In genomic region chr9:113536166-113536482, GRCh38 we compare ENCODE assay signal across 12 cellular contexts.
DNase-seq lines count a peak whose midpoint lies in the region; ATAC-seq, FAIRE-seq and TF ChIP-seq lines count a peak whose summit lies in the region.
"Had no signal": no experiment of that assay in that cellular context is flagged by ENCODE, and none has a peak within 500 bp of the region (broad histone marks: within the 10 kb centered on the region; RNA-seq: fewer than 3 reads in every experiment).

No MANE protein-coding gene starts in this region.

- H3K4me3 Mint-ChIP-seq in CD4-positive, CD25-positive, alpha-beta regulatory T cell = no peak overlapping the region

- ATAC-seq in CD4-positive, CD25-positive, alpha-beta regulatory T cell (ENCODE audit: low read depth in 2 of 2) = no peak
- ATAC-seq in K562 (no peak), right cardiac atrium (peak in 1 of 2 donors; percentile 23), body of pancreas (no peak)

- no peaks in the 10 kb centered on the region for H3K27me3 ChIP-seq in CD4-positive, CD25-positive, alpha-beta regulatory T cell (ENCODE audit: control insufficient read depth, insufficient read depth, low read length)
- H3K27me3 ChIP-seq in K562 (ENCODE audit: control insufficient read depth in 2 of 2, insufficient read depth in 2 of 2, low read length in 2 of 2) (peaks cover 12 to 14% of the 10 kb centered on the region in 2 experiments; a peak in 3 of 5 replicates), right cardiac atrium (ENCODE audit: control insufficient read depth, insufficient read depth) (no peaks in the 10 kb centered on the region), sigmoid colon (no peaks in the 10 kb centered on the region), body of pancreas (no peaks in the 10 kb centered on the region)

- POLR2A ChIA-PET in K562 (lab: Yijun Ruan, JAX) = interaction anchor here (0.6 kb wide), 1 partner anchor 19 kb away, joined by 3 read pairs; no protein-coding TSS in a partner anchor

- H3K4me1 ChIP-seq in CD4-positive, CD25-positive, alpha-beta regulatory T cell (ENCODE audit: control insufficient read depth, insufficient read depth, low read length, poor library complexity, severe bottlenecking) = no peaks in the 10 kb centered on the region
- H3K4me1 ChIP-seq in K562 (replicated peaks in 1 of 2; ENCODE audit: control insufficient read depth in 2 of 2, insufficient read depth in 2 of 2, low read length in 2 of 2) (peaks cover 8 to 12% of the 10 kb centered on the region in 2 experiments; a peak in 4 of 5 replicates), right cardiac atrium (ENCODE audit: control insufficient read depth, insufficient read depth, low read length) (peaks cover 28% of the 10 kb centered on the region), sigmoid colon (peaks cover 0 to 16% (median 0%) of the 10 kb centered on the region in 4 donors), body of pancreas (no peaks in the 10 kb centered on the region)

- no peaks in the 10 kb centered on the region for H4K20me1 ChIP-seq in K562 (replicated peaks; ENCODE audit: control insufficient read depth, insufficient read depth, low read length)

- in situ Hi-C loops in K562 (cut with MboI) = no loop called here

- TF ChIP-seq RAD21 in K562 (CRISPR knock-in tag; conservative IDR thresholded peaks at IDR 0.05 in 1 of 2, IDR thresholded peaks at IDR 0.05 in 1 of 2) = no peak

- H3K9me3 Mint-ChIP-seq in CD4-positive, CD25-positive, alpha-beta regulatory T cell = no peaks in the 10 kb centered on the region

- H3K27ac Mint-ChIP-seq in CD4-positive, CD25-positive, alpha-beta regulatory T cell = peak overlapping the region in 2 of 3 donors; percentile 20 to 60

- peak overlapping the region in 1 of 2 experiments; percentile 43; a peak in 2 of 4 replicates for H3K9ac ChIP-seq in K562 (ENCODE audit: insufficient read depth in 1 of 2, low read depth in 2 of 2, low read length in 2 of 2)

- DNase-seq in CD4-positive, CD25-positive, alpha-beta regulatory T cell = no peak
- DNase-seq in K562 (ENCODE audit: extremely low read depth in 1 of 4, low spot score in 3 of 4) = no peak
- DNase-seq in right cardiac atrium = no peak
- no peak for DNase-seq in sigmoid colon
- no peak for DNase-seq in 8988T
- DNase-seq in NCI-H1105 treated with DMSO at 0.1 percent for 48 hours (lab: John Stamatoyannopoulos, UW) = no peak
- no peak for DNase-seq in body of pancreas
- DNase-seq in kidney glomerular epithelial cell (lab: John Stamatoyannopoulos, UW) = no peak
- DNase-seq: DMS153, NCI-H187 had no signal

- no peaks in the 10 kb centered on the region for H3K79me2 ChIP-seq in K562 (ENCODE audit: control insufficient read depth, insufficient read depth, low read length)

- FAIRE-seq in K562 (lab: Jason Lieb, UNC) = no peak

- 37% methylated on average over 5 of the region's 6 CpGs for WGBS in K562 (ENCODE audit: insufficient coverage, low coverage, missing lambda C conversion rate)
- 37% methylated on average over 6 of the region's 6 CpGs for WGBS in right cardiac atrium
- 81 to 83% methylated on average over 6 of the region's 6 CpGs for WGBS in sigmoid colon, 2 donors
- 57 to 84% methylated on average over 1 to 6 of the region's 6 CpGs for WGBS in body of pancreas, 2 donors

- H3K9me3 ChIP-seq in CD4-positive, CD25-positive, alpha-beta regulatory T cell (ENCODE audit: control insufficient read depth in 2 of 2, low read length in 2 of 2) = no peaks in the 10 kb centered on the region
- H3K9me3 ChIP-seq in K562 (replicated peaks; ENCODE audit: control insufficient read depth, insufficient read depth, low read depth, low read length) (no peaks in the 10 kb centered on the region), right cardiac atrium (ENCODE audit: control insufficient read depth, low read length) (no peaks in the 10 kb centered on the region), sigmoid colon (no peaks in the 10 kb centered on the region), body of pancreas (no peaks in the 10 kb centered on the region)

- intact Hi-C loops in K562 (cut with micrococcal nuclease) (no loop called here), right cardiac atrium (cut with DNase I) (no loop called here), sigmoid colon (cut with DNase I) (no loop called here), body of pancreas (cut with DNase I) (no loop called here)

- H3K36me3 ChIP-seq in CD4-positive, CD25-positive, alpha-beta regulatory T cell (ENCODE audit: control insufficient read depth, insufficient read depth, low read length) = peaks cover 59% of the 10 kb centered on the region
- H3K36me3 ChIP-seq in K562 (ENCODE audit: control insufficient read depth, insufficient read depth, low read length) (no peaks in the 10 kb centered on the region), sigmoid colon (peaks cover 0 to 21% (median 9%) of the 10 kb centered on the region in 4 donors), body of pancreas (replicated peaks in 1 of 2; ENCODE audit: insufficient read depth in 1 of 2, low read depth in 2 of 2) (peaks cover 0 to 3% of the 10 kb centered on the region in 2 donors)

- TF ChIP-seq POLR2A in K562 (conservative IDR thresholded peaks at IDR 0.05) (no peak), sigmoid colon (IDR thresholded peaks at IDR 0.05) (no peak), body of pancreas (IDR thresholded peaks at IDR 0.05) (no peak)

- no peaks in the 10 kb centered on the region for H3K9me1 ChIP-seq in K562 (ENCODE audit: control insufficient read depth, insufficient read depth, low read length)

- H3K4me1 Mint-ChIP-seq in CD4-positive, CD25-positive, alpha-beta regulatory T cell = peaks cover 5 to 12% (median 9%) of the 10 kb centered on the region in 4 donors

- H3K4me3 ChIP-seq in CD4-positive, CD25-positive, alpha-beta regulatory T cell (ENCODE audit: low read depth, low read length) = no peak overlapping the region
- H3K4me3 ChIP-seq in K562 (no peak overlapping the region), right cardiac atrium (ENCODE audit: low read length) (no peak overlapping the region), sigmoid colon (no peak overlapping the region), body of pancreas (no peak overlapping the region)

- no peak overlapping the region for H2AFZ ChIP-seq in K562 (ENCODE audit: low read depth, low read length)

- H3K27ac ChIP-seq in CD4-positive, CD25-positive, alpha-beta regulatory T cell (ENCODE audit: insufficient read depth, low read length, poor library complexity, severe bottlenecking) = no peak overlapping the region
- H3K27ac ChIP-seq in K562 (ENCODE audit: extremely low read depth, low read depth, low read length) (no peak overlapping the region), right cardiac atrium (ENCODE audit: low read length) (peak overlapping the region; percentile 72), sigmoid colon (peak overlapping the region; percentile 5 to 33 (median 26)), body of pancreas (no peak overlapping the region)
- H3K27ac ChIP-seq: epithelial cell of prostate, VCaP had no signal

- no TSS peak for BruUV-seq in K562 (replicated peaks; lab: Mats Ljungman, UMichigan)

- no peak overlapping the region for H3K4me2 ChIP-seq in K562 (ENCODE audit: insufficient read depth, low read length)

- TF ChIP-seq CTCF in K562 (IDR thresholded peaks at IDR 0.05 in 2 of 3, conservative IDR thresholded peaks at IDR 0.05 in 1 of 3; ENCODE audit: insufficient read depth in 2 of 3, low read depth in 1 of 3, low read length in 3 of 3) (no peak), sigmoid colon (IDR thresholded peaks at IDR 0.05) (no peak), body of pancreas (IDR thresholded peaks at IDR 0.05) (no peak)

- CTCF ChIA-PET in K562 (lab: Yijun Ruan, JAX; ENCODE audit: low intra/inter-chr PET ratio) = no interaction called here

- H3K36me3 Mint-ChIP-seq in CD4-positive, CD25-positive, alpha-beta regulatory T cell = peaks cover 32% of the 10 kb centered on the region

- no peaks in the 10 kb centered on the region for H3K27me3 Mint-ChIP-seq in CD4-positive, CD25-positive, alpha-beta regulatory T cell

- TF ChIP-seq EP300 in K562 (IDR thresholded peaks at IDR 0.05; ENCODE audit: low read length) = no peak
- TF ChIP-seq EP300 in sigmoid colon (IDR thresholded peaks at IDR 0.05) = no peak

TF ChIP-seq in K562, 482 proteins besides CTCF, POLR2A, EP300 and RAD21 (continues in another document):
- TF ChIP-seq MAX (CRISPR knock-in tag; IDR thresholded peaks at IDR 0.05) = 0 out of 2 replicates have a peak, but pooled peaks have one; percentile 56

Comparison
In these comparisons a context has a peak if more than half of its experiments do, and no peak if none do; other contexts are left out.
1. H3K27ac ChIP-seq: peak in right cardiac atrium (single experiment) and sigmoid colon (4 of 4); none in CD4-positive, CD25-positive, alpha-beta regulatory T cell (single experiment), K562 (single experiment) and body of pancreas (0 of 4).